21 cellular contexts compared by ENCODE assay signal in the genomic region with DNA sequence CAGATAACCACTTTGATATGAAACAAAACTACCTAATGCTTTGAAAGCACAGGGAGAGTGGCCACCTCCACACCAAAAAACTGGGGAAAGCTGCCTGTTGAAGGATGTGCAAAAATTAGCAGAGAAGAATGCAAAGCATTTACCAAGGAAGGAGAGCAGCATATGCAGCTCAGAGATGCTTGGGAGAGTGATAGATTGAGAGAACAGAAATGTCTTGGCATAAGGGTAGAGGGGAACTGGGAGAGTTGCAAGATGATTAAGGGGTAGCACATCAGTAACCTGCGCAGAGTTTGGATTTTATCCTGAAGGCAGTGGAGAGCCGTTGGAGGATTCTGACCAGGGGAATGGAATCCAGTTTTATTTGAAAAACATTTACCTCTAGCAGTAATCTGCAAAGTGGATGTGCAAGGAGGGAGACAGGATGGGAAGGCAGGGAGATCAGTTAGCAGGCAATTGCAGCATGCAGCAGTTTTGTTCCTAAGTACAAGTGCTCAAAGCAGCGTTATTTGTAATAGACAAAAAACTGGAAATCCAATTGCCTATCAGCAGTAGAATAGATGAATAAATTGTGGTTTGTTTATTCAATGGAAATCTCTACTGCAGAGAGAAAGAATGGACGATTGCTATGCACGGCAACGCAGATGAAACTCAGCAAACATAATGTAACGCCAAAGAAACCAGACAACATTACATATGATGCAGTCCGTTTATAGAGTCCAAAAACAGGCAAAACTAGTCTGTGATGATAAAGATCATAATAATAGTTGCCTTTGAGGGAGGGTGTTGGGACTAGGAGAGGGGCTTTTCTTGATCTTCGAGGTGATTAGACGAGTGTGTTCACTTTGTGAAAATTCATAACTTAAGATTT.
DNase-seq lines count a peak whose midpoint lies in the region; ATAC-seq, FAIRE-seq and TF ChIP-seq lines count a peak whose summit lies in the region.
"Had no signal": no experiment of that assay in that cellular context is flagged by ENCODE, and none has a peak within 500 bp of the region (broad histone marks: within the 10 kb centered on the region; RNA-seq: fewer than 3 reads in every experiment).

No MANE protein-coding gene starts in this region.

- peak; percentile 72 for FAIRE-seq in HTR-8/SVneo (lab: Jason Lieb, UNC)
- peak; percentile 23 for FAIRE-seq in bronchial epithelial cell (lab: Jason Lieb, UNC)
- FAIRE-seq: GM18507 had no signal

- no peak overlapping the region for H2BK120ac ChIP-seq in mesendoderm (ENCODE audit: low read depth, low read length)

- H3K4me1 ChIP-seq in mesendoderm (ENCODE audit: control insufficient read depth, low read depth, low read length) = peaks cover 12% of the 10 kb centered on the region

- H2BK5ac ChIP-seq in mesendoderm (ENCODE audit: low read length) = no peak overlapping the region

- H3K27me3 ChIP-seq in bronchial epithelial cell (ENCODE audit: control insufficient read depth, insufficient read depth, low read length) = no peaks in the 10 kb centered on the region
- H3K27me3 ChIP-seq in mesendoderm (ENCODE audit: insufficient read depth, low read length, poor library complexity) = no peaks in the 10 kb centered on the region
- H3K27me3 ChIP-seq: ascending aorta, esophagus squamous epithelium had no signal

- peaks cover 6% of the 10 kb centered on the region for H3K79me2 ChIP-seq in mesendoderm (ENCODE audit: control insufficient read depth, insufficient read depth, low read length)

- H4K5ac ChIP-seq in mesendoderm (ENCODE audit: low read length) = no peak overlapping the region

- TF ChIP-seq CTCF in AG10803 (conservative IDR thresholded peaks at IDR 0.05; ENCODE audit: low read length) = no peak
- no peak for TF ChIP-seq CTCF in bronchial epithelial cell (IDR thresholded peaks at IDR 0.05; ENCODE audit: insufficient read depth, low read length, severe bottlenecking)

- peak; percentile 16 for DNase-seq in AG10803 (ENCODE audit: low read depth)
- no peak for DNase-seq in HTR-8/SVneo (ENCODE audit: insufficient read length, low spot score)
- DNase-seq in bronchial epithelial cell (ENCODE audit: low read depth) = no peak
- DNase-seq in mesendoderm = peak; percentile 30
- no peak for DNase-seq in UCSD-AML1 (lab: John Stamatoyannopoulos, UW; ENCODE audit: unreplicated experiment)
- DNase-seq: activated CD4-positive, CD25-positive, alpha-beta regulatory T cell; activated CD8-positive, alpha-beta T cell treated with anti-CD3 and anti-CD28 coated beads, Interleukin-2, amount 10 ng/mL, durations not matched to agents 7 days and 5 days; activated naive CD4-positive, alpha-beta T cell treated with anti-CD3 and anti-CD28 coated beads, Interleukin-2, amount 10 ng/mL, durations not matched to agents 7 days and 5 days; activated T-cell treated with anti-CD3 and anti-CD28 coated beads, Interleukin-2, amount 50 U/mL, for 24 hours; Calu3; effector memory CD4-positive, alpha-beta T cell; esophagus squamous epithelium; NCI-H146; NCI-H2171 treated with DMSO at 0.1 percent for 48 hours; stimulated activated CD4-positive, alpha-beta T cell treated with anti-CD3 and anti-CD28 coated beads, Interleukin-12 subunit alpha, Interleukin-12 subunit beta, amount 100 ng/mL, for 4 hours had no signal

- H2AK5ac ChIP-seq in mesendoderm (ENCODE audit: low read length) = no peak overlapping the region

- peaks cover 13% of the 10 kb centered on the region for H3K79me1 ChIP-seq in mesendoderm (ENCODE audit: low read length)

- no peak overlapping the region for H3K4ac ChIP-seq in mesendoderm (ENCODE audit: low read depth, low read length)

- H3K4me3 ChIP-seq in AG10803 (ENCODE audit: low read length) = no peak overlapping the region
- H3K4me3 ChIP-seq in bronchial epithelial cell (ENCODE audit: low read depth, low read length) = no peak overlapping the region
- no peak overlapping the region for H3K4me3 ChIP-seq in mesendoderm (ENCODE audit: low read length)
- H3K4me3 ChIP-seq: ascending aorta, esophagus squamous epithelium had no signal

- no peak overlapping the region for H3K9ac ChIP-seq in mesendoderm (ENCODE audit: low read length)

- ATAC-seq in HG02623 (IDR thresholded peaks at IDR 0.05; ENCODE audit: unreplicated experiment) = no peak
- no peak for ATAC-seq in GM21526 (IDR thresholded peaks at IDR 0.05; ENCODE audit: low FRiP score, unreplicated experiment)
- no peak for ATAC-seq in HG02588 (IDR thresholded peaks at IDR 0.05; ENCODE audit: unreplicated experiment)
- ATAC-seq: activated CD8-positive, alpha-beta T cell treated with anti-CD3 and anti-CD28 coated beads, Interleukin-2, amount 10 ng/mL, durations not matched to agents 7 days and 5 days; left lobe of liver had no signal

- no peak overlapping the region for H3K4me2 ChIP-seq in mesendoderm (ENCODE audit: low read length)

- H3K18ac ChIP-seq in mesendoderm (ENCODE audit: low read length) = no peak overlapping the region

- H3K56ac ChIP-seq in mesendoderm (ENCODE audit: low read length) = no peak overlapping the region

- no CpG with 5 or more reads among the region's 10 CpGs for WGBS in mesendoderm (ENCODE audit: extremely low coverage, insufficient coverage, low lambda C conversion rate)

- no peak overlapping the region for H3K23ac ChIP-seq in mesendoderm (ENCODE audit: low read length)

- no peak overlapping the region for H4K8ac ChIP-seq in mesendoderm (ENCODE audit: low read depth, low read length)

- no peak overlapping the region for H3K27ac ChIP-seq in mesendoderm (ENCODE audit: low read depth, low read length)
- H3K27ac ChIP-seq: ascending aorta, esophagus squamous epithelium had no signal

- H3K36me3 ChIP-seq in bronchial epithelial cell (ENCODE audit: control insufficient read depth, insufficient read depth, low read length) (no peaks in the 10 kb centered on the region), mesendoderm (ENCODE audit: control insufficient read depth, insufficient read depth, low read length) (no peaks in the 10 kb centered on the region)
- H3K36me3 ChIP-seq: ascending aorta, esophagus squamous epithelium had no signal

- no peak overlapping the region for H2BK15ac ChIP-seq in mesendoderm (replicated peaks; ENCODE audit: low read depth)

Comparison
In these comparisons a context has a peak if more than half of its experiments do, and no peak if none do; other contexts are left out.
1. DNase-seq: peak in AG10803 (single experiment) and mesendoderm (single experiment); none in HTR-8/SVneo (single experiment), bronchial epithelial cell (single experiment) and UCSD-AML1 (single experiment).